In genomic region chr1:20426923-20427322, GRCh38 we compare ENCODE assay signal across 11 cellular contexts. TPM values are rescaled to one million over a fixed set of nuclear protein-coding genes. Genes with fewer than 3 reads are reported as not detected.
DNase-seq lines count a peak whose midpoint lies in the region; ATAC-seq and TF ChIP-seq lines count a peak whose summit lies in the region.
"Had no signal": no experiment of that assay in that cellular context is flagged by ENCODE, and none has a peak within 500 bp of the region (broad histone marks: within the 10 kb centered on the region; RNA-seq: fewer than 3 reads in every experiment).

No MANE protein-coding gene starts in this region.

- intact Hi-C loops in MCF 10A (cut with micrococcal nuclease) = no loop called here
- intact Hi-C loops in CD8-positive, alpha-beta T cell (cut with DNase I, micrococcal nuclease) = no loop called here

- H3K27me3 Mint-ChIP-seq in MCF 10A (ENCODE audit: insufficient read depth, unreplicated experiment) = no peaks in the 10 kb centered on the region
- H3K27me3 Mint-ChIP-seq in CD8-positive, alpha-beta T cell (ENCODE audit: low read depth) = peaks cover 36% of the 10 kb centered on the region

- DNase-seq in GM03348 (ENCODE audit: low spot score) (peak; percentile 82), MV-4-11 (lab: John Stamatoyannopoulos, UW) (peak; percentile 74), MCF 10A (ENCODE audit: unreplicated experiment) (peak; percentile 68), mesenteric fat pad (ENCODE audit: low spot score) (peak; percentile 51), NOMO-1 (lab: John Stamatoyannopoulos, UW; ENCODE audit: unreplicated experiment in 2 of 2) (no peak), NCI-H1105 treated with DMSO at 0.1 percent for 48 hours (lab: John Stamatoyannopoulos, UW) (no peak)
- DNase-seq in CD8-positive, alpha-beta T cell = no peak
- DNase-seq: activated gamma-delta T cell, nephron progenitor cell, SJCRH30 had no signal

- H3K36me3 Mint-ChIP-seq in MCF 10A (ENCODE audit: insufficient read depth, unreplicated experiment) = no peaks in the 10 kb centered on the region
- H3K36me3 Mint-ChIP-seq in CD8-positive, alpha-beta T cell = no peaks in the 10 kb centered on the region

- CTCF ChIA-PET in MCF 10A (lab: Yijun Ruan, JAX) = no interaction called here
- CTCF ChIA-PET in CD8-positive, alpha-beta T cell (lab: Charles Lee) = no interaction called here

- TF ChIP-seq CTCF in MCF 10A (IDR thresholded peaks at IDR 0.05; ENCODE audit: unreplicated experiment) = no peak
- TF ChIP-seq CTCF in CD8-positive, alpha-beta T cell (IDR thresholded peaks at IDR 0.05) = no peak

- H3K4me3 Mint-ChIP-seq in MCF 10A (ENCODE audit: unreplicated experiment) = no peak overlapping the region
- H3K4me3 Mint-ChIP-seq in CD8-positive, alpha-beta T cell = no peak overlapping the region
- H3K4me3 Mint-ChIP-seq: nephron progenitor cell had no signal

- no peak overlapping the region for H3K27ac Mint-ChIP-seq in MCF 10A (ENCODE audit: low read depth, unreplicated experiment)
- H3K27ac Mint-ChIP-seq in CD8-positive, alpha-beta T cell = no peak overlapping the region
- H3K27ac Mint-ChIP-seq: nephron progenitor cell had no signal

- H3K4me3 ChIP-seq in CD8-positive, alpha-beta T cell (ENCODE audit: low read depth, low read length) = no peak overlapping the region
- H3K4me3 ChIP-seq: SJCRH30 had no signal

- ATAC-seq in HG03039 (IDR thresholded peaks at IDR 0.05; ENCODE audit: unreplicated experiment) = no peak
- no peak for ATAC-seq in CD8-positive, alpha-beta T cell

- H3K9me3 ChIP-seq in CD8-positive, alpha-beta T cell (ENCODE audit: low read length) = no peaks in the 10 kb centered on the region

- peaks cover 14% of the 10 kb centered on the region for H3K9me3 Mint-ChIP-seq in MCF 10A (ENCODE audit: unreplicated experiment)
- H3K9me3 Mint-ChIP-seq in CD8-positive, alpha-beta T cell = peaks cover 28% of the 10 kb centered on the region

- no peaks in the 10 kb centered on the region for H3K4me1 ChIP-seq in CD8-positive, alpha-beta T cell (ENCODE audit: insufficient read depth, low read length)
- H3K4me1 ChIP-seq: SJCRH30 had no signal

- no peak overlapping the region for H3K27ac ChIP-seq in CD8-positive, alpha-beta T cell (ENCODE audit: low read depth, low read length)
- H3K27ac ChIP-seq: SJCRH30 had no signal

- no TSS peak for BruUV-seq in MCF 10A (replicated peaks; lab: Mats Ljungman, UMichigan)

- H3K36me3 ChIP-seq in CD8-positive, alpha-beta T cell (ENCODE audit: insufficient read depth, low read length) = no peaks in the 10 kb centered on the region
- H3K36me3 ChIP-seq: SJCRH30 had no signal

- H3K27me3 ChIP-seq in CD8-positive, alpha-beta T cell (ENCODE audit: insufficient read depth, low read length) = peaks cover 6% of the 10 kb centered on the region

- POLR2A ChIA-PET in MCF 10A (lab: Yijun Ruan, JAX) = no interaction called here
- POLR2A ChIA-PET in CD8-positive, alpha-beta T cell (lab: Charles Lee) = no interaction called here

- H3K4me1 Mint-ChIP-seq in MCF 10A (ENCODE audit: insufficient read depth, unreplicated experiment) = peaks cover 7% of the 10 kb centered on the region
- no peaks in the 10 kb centered on the region for H3K4me1 Mint-ChIP-seq in CD8-positive, alpha-beta T cell (ENCODE audit: low read depth)
- H3K4me1 Mint-ChIP-seq: nephron progenitor cell had no signal

RNA-seq across cellular contexts. Expression of gene CAMK2N1, which starts 59.1 kb away (rescaled TPM):
- total RNA-seq in MCF 10A (2022) = 4.9 and 9.7 TPM in 2 replicates
- 13.6 TPM for total RNA-seq in mesenteric fat pad
- 1 to 10 TPM; 6.6 to 8.4 TPM for total RNA-seq in CD8-positive, alpha-beta T cell

Comparison
In these comparisons a context has a peak if more than half of its experiments do, and no peak if none do; other contexts are left out.
1. DNase-seq: peak in GM03348 (single experiment), MV-4-11 (single experiment), MCF 10A (single experiment) and mesenteric fat pad (single experiment); none in NOMO-1 (0 of 2), NCI-H1105 treated with DMSO at 0.1 percent for 48 hours (single experiment) and CD8-positive, alpha-beta T cell (0 of 7).